Comparison of ENCODE assay signal across 8 cellular contexts in genomic region chr13:105545811-105546210, GRCh38.
"Had no signal": no experiment of that assay in that cellular context is flagged by ENCODE, and none has a peak within 500 bp of the region (broad histone marks: within the 10 kb centered on the region; RNA-seq: fewer than 3 reads in every experiment).

No MANE protein-coding gene starts in this region.

- ATAC-seq: HCT116, HepG2 had no signal

- H3K27ac ChIP-seq: GM23248, HL-60 had no signal

- H3K9me3 ChIP-seq: HAP-1 had no signal

- DNase-seq: GM23248, H7, HFFc6, KBM-7 had no signal

- H3K36me3 ChIP-seq: HAP-1 had no signal

- H3K4me3 ChIP-seq: GM23248, HAP-1 had no signal

- H3K4me1 ChIP-seq: HAP-1 had no signal
